In genomic region chr20:17560344-17561074, GRCh38 we compare ENCODE assay signal across 15 cellular contexts. TPM values are rescaled to one million over a fixed set of nuclear protein-coding genes. Genes with fewer than 3 reads are reported as not detected.
DNase-seq lines count a peak whose midpoint lies in the region; ATAC-seq and TF ChIP-seq lines count a peak whose summit lies in the region.
"Had no signal": no experiment of that assay in that cellular context is flagged by ENCODE, and none has a peak within 500 bp of the region (broad histone marks: within the 10 kb centered on the region; RNA-seq: fewer than 3 reads in every experiment).

No MANE protein-coding gene starts in this region.

- H3K27me3 Mint-ChIP-seq in HFFc6 (ENCODE audit: insufficient read depth), result no peaks in the 10 kb centered on the region
- no peaks in the 10 kb centered on the region for H3K27me3 Mint-ChIP-seq in nephron (ENCODE audit: low read depth)

- TF ChIP-seq POLR2A in tibial nerve (IDR thresholded peaks at IDR 0.05), result no peak

- H3K9me3 Mint-ChIP-seq in HFFc6, result no peaks in the 10 kb centered on the region
- H3K9me3 Mint-ChIP-seq in nephron, result no peaks in the 10 kb centered on the region

- H3K4me1 ChIP-seq in ACC112 (ENCODE audit: control insufficient read depth, insufficient read depth, low read length, unreplicated experiment), result peaks cover 48% of the 10 kb centered on the region
- H3K4me1 ChIP-seq in ascending aorta, result peaks cover 31 to 71% of the 10 kb centered on the region in 2 donors
- H3K4me1 ChIP-seq in psoas muscle, result peaks cover 6% of the 10 kb centered on the region
- H3K4me1 ChIP-seq in tibial nerve, result peaks cover 0 to 34% (median 14%) of the 10 kb centered on the region in 4 donors

- H3K4me3 ChIP-seq in ACC112 (ENCODE audit: low read depth, low read length), result no peak overlapping the region
- no peak overlapping the region for H3K4me3 ChIP-seq in ascending aorta
- no peak overlapping the region for H3K4me3 ChIP-seq in psoas muscle
- H3K4me3 ChIP-seq in tibial nerve, result no peak overlapping the region
- H3K4me3 ChIP-seq: MG63, SJCRH30 had no signal

- H3K27ac ChIP-seq in ACC112 (ENCODE audit: low read depth, low read length) (peak overlapping the region; percentile 99; the same call in 1 of the 2 replicates), ascending aorta (peak overlapping the region; percentile 98 to 100), psoas muscle (no peak overlapping the region), tibial nerve (no peak overlapping the region)
- H3K27ac ChIP-seq: SJCRH30 had no signal

- H3K27me3 ChIP-seq in ACC112 (ENCODE audit: insufficient read depth, low read length), result no peaks in the 10 kb centered on the region
- H3K27me3 ChIP-seq in ascending aorta, result no peaks in the 10 kb centered on the region
- H3K27me3 ChIP-seq in psoas muscle (ENCODE audit: insufficient read depth in 3 of 3, low read length in 2 of 3), result no peaks in the 10 kb centered on the region
- H3K27me3 ChIP-seq in tibial nerve, result no peaks in the 10 kb centered on the region
- H3K27me3 ChIP-seq: brain microvascular endothelial cell, MG63, SJCRH30 had no signal

- no peak overlapping the region for H2AFZ ChIP-seq in ACC112 (ENCODE audit: low read length, unreplicated experiment)

- DNase-seq in HFFc6, result no peak
- DNase-seq in ascending aorta (ENCODE audit: low spot score in 2 of 2), result no peak
- DNase-seq in psoas muscle, result no peak
- no peak for DNase-seq in tibial nerve (ENCODE audit: low spot score in 2 of 2)
- no peak for DNase-seq in occipital lobe (lab: John Stamatoyannopoulos, UW)
- DNase-seq in CD1c-positive myeloid dendritic cell (ENCODE audit: extremely low spot score), result no peak
- DNase-seq: brain microvascular endothelial cell; C1 segment of cervical spinal cord; effector CD8-positive, alpha-beta T cell; MG63; NCI-H2107; posterior cingulate gyrus; SJCRH30 had no signal

- 80 to 86% (median 81%) methylated on average over 5 of the region's 5 CpGs for WGBS in psoas muscle, 3 donors
- 78 to 80% methylated on average over 5 of the region's 5 CpGs for WGBS in tibial nerve, 2 donors

- H3K36me3 Mint-ChIP-seq in HFFc6 (ENCODE audit: low read depth) (peaks cover 6% of the 10 kb centered on the region), nephron (ENCODE audit: low read depth) (no peaks in the 10 kb centered on the region)

- H3K9me3 ChIP-seq in ascending aorta (no peaks in the 10 kb centered on the region), psoas muscle (no peaks in the 10 kb centered on the region), tibial nerve (no peaks in the 10 kb centered on the region)
- H3K9me3 ChIP-seq: MG63, SJCRH30 had no signal

- H3K27ac Mint-ChIP-seq in HFFc6 (peak overlapping the region; percentile 98), nephron (peak overlapping the region in 2 of 3 experiments; percentile 29 to 44)

- TF ChIP-seq CTCF in HFFc6 (IDR thresholded peaks at IDR 0.05) (no peak), ascending aorta (IDR thresholded peaks at IDR 0.05) (no peak), nephron (IDR thresholded peaks at IDR 0.05; ENCODE audit: unreplicated experiment in 3 of 3) (no peak), psoas muscle (IDR thresholded peaks at IDR 0.05) (no peak), tibial nerve (IDR thresholded peaks at IDR 0.05) (no peak)

- H3K4me3 Mint-ChIP-seq in HFFc6 (no peak overlapping the region), nephron (no peak overlapping the region)

- H3K4me1 Mint-ChIP-seq in HFFc6 (ENCODE audit: low read depth), result peaks cover 89% of the 10 kb centered on the region
- peaks cover 34% of the 10 kb centered on the region for H3K4me1 Mint-ChIP-seq in nephron

- no peak for TF ChIP-seq EP300 in tibial nerve (IDR thresholded peaks at IDR 0.05)

- H3K79me2 ChIP-seq in ACC112 (ENCODE audit: control insufficient read depth, insufficient read depth, low read length, unreplicated experiment), result no peaks in the 10 kb centered on the region

- intact Hi-C loops in ascending aorta (cut with DNase I) (no loop called here), psoas muscle (cut with DNase I) (no loop called here)

- no peak for ATAC-seq in psoas muscle

- no peaks in the 10 kb centered on the region for H3K36me3 ChIP-seq in ACC112 (ENCODE audit: insufficient read depth, low read length)
- no peaks in the 10 kb centered on the region for H3K36me3 ChIP-seq in ascending aorta
- no peaks in the 10 kb centered on the region for H3K36me3 ChIP-seq in psoas muscle (ENCODE audit: insufficient read depth in 1 of 2, low read depth in 1 of 2)
- no peaks in the 10 kb centered on the region for H3K36me3 ChIP-seq in tibial nerve
- H3K36me3 ChIP-seq: brain microvascular endothelial cell, MG63, SJCRH30 had no signal

RNA-seq across cellular contexts. Expression of gene DSTN, which starts 9.4 kb away (rescaled TPM):
- total RNA-seq in HFFc6 (2021; fragmentation: NEBNext Ultra II Directional; extraction: Animal tissue kit (Norgen Biotek cat#: 25700)), result 100 to 1,000 TPM; 497 to 624 (median 521) TPM
- total RNA-seq in ascending aorta (452 TPM), psoas muscle (10 to 100 TPM; 45.6 to 82.3 (median 66.2) TPM), tibial nerve (100 to 1,000 TPM; 166 to 322 (median 242) TPM), occipital lobe (295 TPM)
- 100 to 1,000 TPM in 2 of 3 donors, 10 to 100 TPM in 1; 88.1 to 202 (median 115) TPM for polyA plus RNA-seq in psoas muscle

RNA-seq across cellular contexts. Expression of gene BFSP1, which starts 29.3 kb away (rescaled TPM):
- 1 to 10 TPM; 1.2 to 2.5 (median 1.8) TPM for total RNA-seq in HFFc6 (2021; fragmentation: NEBNext Ultra II Directional; extraction: Animal tissue kit (Norgen Biotek cat#: 25700))
- total RNA-seq in ascending aorta, result not detected
- under 1 TPM in 3 of 4 donors, not detected in 1; 0.30 to 0.57 (median 0.34) TPM for total RNA-seq in psoas muscle
- under 1 TPM; 0.12 to 0.18 (median 0.17) TPM for polyA plus RNA-seq in psoas muscle
- 1 to 10 TPM in 1 of 4 donors, under 1 TPM in 2, not detected in 1; 0.39 to 5.9 (median 0.63) TPM for total RNA-seq in tibial nerve
- total RNA-seq in occipital lobe, result 0.31 TPM
- total RNA-seq: SJCRH30 had no signal

Comparison
In these comparisons a context has a peak if more than half of its experiments do, and no peak if none do; other contexts are left out.
1. H3K27ac ChIP-seq: peak in ACC112 (single experiment) and ascending aorta (2 of 2); none in psoas muscle (single experiment) and tibial nerve (0 of 4).